In the genomic region with DNA sequence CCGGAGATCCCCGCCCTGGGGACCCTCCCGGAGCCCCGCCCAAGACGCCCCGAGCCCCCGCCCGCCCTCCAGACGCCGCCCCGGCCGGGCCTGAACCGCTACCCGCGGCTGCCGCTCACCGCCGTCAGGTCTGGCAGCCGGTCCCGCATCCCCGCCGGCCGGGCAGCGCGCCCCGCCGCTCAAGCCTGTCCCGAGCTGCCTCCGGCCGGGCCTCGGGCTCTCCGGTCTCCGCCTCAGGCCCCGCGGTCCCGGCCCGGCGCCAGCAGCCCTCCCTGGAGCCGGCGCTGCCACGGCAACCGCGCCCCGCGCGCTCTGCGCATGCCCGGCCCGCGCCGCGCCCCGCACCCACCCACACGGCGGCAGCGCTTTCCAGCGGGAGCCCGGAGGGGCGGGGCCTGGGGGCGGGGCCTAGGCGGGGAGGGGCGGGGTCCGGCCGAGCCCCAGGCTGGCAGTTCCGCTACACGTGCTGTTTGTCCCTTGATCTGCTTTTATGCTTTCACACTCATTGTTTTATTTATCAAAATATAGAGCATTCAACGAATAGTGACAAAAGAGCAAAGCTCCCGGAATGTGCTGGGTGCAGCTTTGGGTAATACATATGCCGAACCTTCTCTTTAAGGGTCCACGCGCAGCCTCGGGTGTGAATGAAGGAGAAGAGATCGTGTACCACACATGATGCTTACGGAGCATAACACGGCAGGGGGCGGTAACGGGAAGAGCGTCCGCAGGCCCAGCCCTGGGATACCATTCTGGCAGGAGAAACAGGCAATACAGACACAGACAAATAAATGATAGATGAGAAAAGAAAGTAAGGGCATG, we compare ENCODE assay signal across 8 cellular contexts. TPM values are rescaled to one million over a fixed set of nuclear protein-coding genes. Genes with fewer than 3 reads are reported as not detected.
DNase-seq lines count a peak whose midpoint lies in the region; ATAC-seq lines count a peak whose summit lies in the region.

STX2 (minus strand) TSS at position 300 of the 819 bp plus-strand sequence; CDS start at position 149, 151 bp downstream.

- H3K9me3 ChIP-seq in CD8-positive, alpha-beta memory T cell (ENCODE audit: low read length), result no peaks in the 10 kb centered on the region

- CTCF ChIA-PET in CD8-positive, alpha-beta memory T cell (lab: Charles Lee), result interaction anchor here (0.8 to 6.1 kb wide), 4 partner anchors 12 to 31 kb away, joined by 3 to 40 read pairs (median 11); no protein-coding TSS in a partner anchor

- H3K4me3 Mint-ChIP-seq in CD8-positive, alpha-beta memory T cell, result peak within 1 kb of the TSS; percentile 83 to 89 (median 85)
- H3K4me3 Mint-ChIP-seq in memory B cell, result peak within 1 kb of the TSS; percentile 87

- no peaks in the 10 kb centered on the region for H3K36me3 ChIP-seq in CD8-positive, alpha-beta memory T cell (ENCODE audit: insufficient read depth, low read length)

- H3K27me3 ChIP-seq in CD8-positive, alpha-beta memory T cell (ENCODE audit: insufficient read depth, low read length, poor library complexity, severe bottlenecking), result no peaks in the 10 kb centered on the region

- DNase-seq in CD8-positive, alpha-beta memory T cell, result peak; percentile 87 to 93 (median 89)
- DNase-seq in NCI-H82 (lab: John Stamatoyannopoulos, UW), result peak; percentile 90
- DNase-seq in activated CD8-positive, alpha-beta memory T cell treated with anti-CD3 and anti-CD28 coated beads for 24 hours, result peak; percentile 95
- DNase-seq in effector CD8-positive, alpha-beta T cell (lab: John Stamatoyannopoulos, UW), result peak; percentile 87
- peak; percentile 92 for DNase-seq in memory B cell (ENCODE audit: low spot score in 2 of 2)
- peak; percentile 75 for DNase-seq in stimulated activated CD8-positive, alpha-beta memory T cell treated with anti-CD3 and anti-CD28 coated beads, Interleukin-12 subunit alpha, Interleukin-12 subunit beta, amount 100 ng/mL, for 1 hour (ENCODE audit: low read depth)

- H3K9me3 Mint-ChIP-seq in CD8-positive, alpha-beta memory T cell, result no peaks in the 10 kb centered on the region
- H3K9me3 Mint-ChIP-seq in memory B cell, result no peaks in the 10 kb centered on the region

- no peaks in the 10 kb centered on the region for H3K27me3 Mint-ChIP-seq in CD8-positive, alpha-beta memory T cell
- no peaks in the 10 kb centered on the region for H3K27me3 Mint-ChIP-seq in memory B cell

- POLR2A ChIA-PET in CD8-positive, alpha-beta memory T cell (lab: Charles Lee), result interaction anchor here (0.6 kb wide), 1 partner anchor 32 kb away, joined by 4 read pairs; no protein-coding TSS in a partner anchor

- H3K27ac ChIP-seq in CD8-positive, alpha-beta memory T cell (ENCODE audit: low read depth, low read length), result peak within 1 kb of the TSS; percentile 59

- H3K36me3 Mint-ChIP-seq in CD8-positive, alpha-beta memory T cell, result peaks cover 0 to 5% (median 3%) of the 10 kb centered on the region in 3 donors
- no peaks in the 10 kb centered on the region for H3K36me3 Mint-ChIP-seq in memory B cell

- peaks cover 19% of the 10 kb centered on the region for H3K4me1 ChIP-seq in CD8-positive, alpha-beta memory T cell (ENCODE audit: insufficient read depth, low read length)

- peak; percentile 88 for ATAC-seq in GM19397 (IDR thresholded peaks at IDR 0.05; ENCODE audit: unreplicated experiment)
- peak; percentile 77 for ATAC-seq in HG03558 (IDR thresholded peaks at IDR 0.05; ENCODE audit: extremely low read depth, unreplicated experiment)
- peak; percentile 91 for ATAC-seq in memory B cell (ENCODE audit: low read depth)

- peak within 1 kb of the TSS; percentile 79 for H3K4me3 ChIP-seq in CD8-positive, alpha-beta memory T cell (ENCODE audit: low read length)

- peak within 1 kb of the TSS; percentile 34 to 95 (median 82) for H3K27ac Mint-ChIP-seq in CD8-positive, alpha-beta memory T cell
- H3K27ac Mint-ChIP-seq in memory B cell, result peak within 1 kb of the TSS; percentile 35

- H3K4me1 Mint-ChIP-seq in CD8-positive, alpha-beta memory T cell, result peaks cover 25 to 29% (median 26%) of the 10 kb centered on the region in 3 donors
- peaks cover 8% of the 10 kb centered on the region for H3K4me1 Mint-ChIP-seq in memory B cell

RNA-seq across cellular contexts. Expression of gene STX2, which starts in this region (rescaled TPM):
- 10 to 100 TPM; 22.1 to 23.0 TPM for total RNA-seq in CD8-positive, alpha-beta memory T cell
- 10.7 TPM for polyA plus RNA-seq in CD8-positive, alpha-beta memory T cell

Comparison
In these comparisons a context has a peak if more than half of its experiments do, and no peak if none do; other contexts are left out.
1. Peak in every context shown above with its lines: DNase-seq, ATAC-seq, H3K4me3 ChIP-seq and H3K27ac ChIP-seq.